In genomic region chr7:44911911-44912310, GRCh38 we compare ENCODE assay signal across 26 cellular contexts. TPM values are rescaled to one million over a fixed set of nuclear protein-coding genes. Genes with fewer than 3 reads are reported as not detected.
DNase-seq lines count a peak whose midpoint lies in the region; ATAC-seq, FAIRE-seq and TF ChIP-seq lines count a peak whose summit lies in the region.
"Had no signal": no experiment of that assay in that cellular context is flagged by ENCODE, and none has a peak within 500 bp of the region (broad histone marks: within the 10 kb centered on the region; RNA-seq: fewer than 3 reads in every experiment).

No MANE protein-coding gene starts in this region.

- FAIRE-seq in K562 (lab: Jason Lieb, UNC), result no peak
- FAIRE-seq: H1, TTC549 had no signal

- intact Hi-C loops in K562 (cut with micrococcal nuclease), result no loop called here

- H3K4me3 ChIP-seq in K562 (no peak overlapping the region), liver (ENCODE audit: low read depth in 1 of 3, low read length in 3 of 3) (no peak overlapping the region)
- H3K4me3 ChIP-seq: tibial nerve had no signal

- TF ChIP-seq CTCF in K562 (IDR thresholded peaks at IDR 0.05 in 2 of 3, conservative IDR thresholded peaks at IDR 0.05 in 1 of 3; ENCODE audit: insufficient read depth in 2 of 3, low read depth in 1 of 3, low read length in 3 of 3) (no peak), liver (IDR thresholded peaks at IDR 0.05; ENCODE audit: low read depth, low read length, missing input control) (no peak)

- no peaks in the 10 kb centered on the region for H3K79me2 ChIP-seq in K562 (ENCODE audit: control insufficient read depth, insufficient read depth, low read length)

- in situ Hi-C loops in K562 (cut with MboI), result no loop called here

- TF ChIP-seq RAD21 in K562 (CRISPR knock-in tag; conservative IDR thresholded peaks at IDR 0.05 in 1 of 2, IDR thresholded peaks at IDR 0.05 in 1 of 2) (no peak), liver (IDR thresholded peaks at IDR 0.05) (no peak)

- H4K20me1 ChIP-seq in K562 (replicated peaks; ENCODE audit: control insufficient read depth, insufficient read depth, low read length), result no peaks in the 10 kb centered on the region

- no peak for TF ChIP-seq POLR2A in K562 (conservative IDR thresholded peaks at IDR 0.05)

- H3K27me3 ChIP-seq in K562 (ENCODE audit: control insufficient read depth in 2 of 2, insufficient read depth in 2 of 2, low read length in 2 of 2), result no peaks in the 10 kb centered on the region
- no peaks in the 10 kb centered on the region for H3K27me3 ChIP-seq in liver (ENCODE audit: control insufficient read depth in 4 of 4, insufficient read depth in 4 of 4, low read length in 3 of 4)
- H3K27me3 ChIP-seq: neutrophil, tibial nerve had no signal

- CTCF ChIA-PET in K562 (lab: Yijun Ruan, JAX; ENCODE audit: low intra/inter-chr PET ratio), result no interaction called here

- peak; percentile 63 for ATAC-seq in K562
- no peak for ATAC-seq in GM21447 (IDR thresholded peaks at IDR 0.05; ENCODE audit: unreplicated experiment)
- ATAC-seq: activated CD8-positive, alpha-beta T cell treated with anti-CD3 and anti-CD28 coated beads for 36 hours; stimulated activated naive B cell treated with anti-CD40 and anti-IgM and Interleukin-4, amounts not matched to agents 10 μg/mL and 1 μg/mL and 100 μg/mL, for 72 hours; T-cell had no signal

- H3K9ac ChIP-seq in K562 (ENCODE audit: insufficient read depth in 1 of 2, low read depth in 2 of 2, low read length in 2 of 2), result peak overlapping the region in 1 of 2 experiments; percentile 80; a peak in 1 of 4 replicates
- no peak overlapping the region for H3K9ac ChIP-seq in liver (ENCODE audit: low read depth in 1 of 2, low read length in 2 of 2)

- H3K27ac ChIP-seq in K562 (ENCODE audit: extremely low read depth, low read depth, low read length), result no peak overlapping the region
- H3K27ac ChIP-seq in liver (ENCODE audit: low read depth in 1 of 2, low read length in 2 of 2), result no peak overlapping the region
- peak overlapping the region; percentile 16 for H3K27ac ChIP-seq in substantia nigra (ENCODE audit: low read depth, low read length, poor library complexity, severe bottlenecking)
- H3K27ac ChIP-seq: neutrophil had no signal

- H3K9me1 ChIP-seq in K562 (ENCODE audit: control insufficient read depth, insufficient read depth, low read length), result no peaks in the 10 kb centered on the region

- POLR2A ChIA-PET in K562 (lab: Yijun Ruan, JAX), result interaction anchor here (0.5 kb wide), 1 partner anchor 10 kb away, joined by 3 read pairs; no protein-coding TSS in a partner anchor

- DNase-seq in activated effector memory CD4-positive, alpha-beta T cell treated with anti-CD3 and anti-CD28 coated beads, Interleukin-2, amount 50 U/mL, for 16 hours, result peak; percentile 12
- DNase-seq in activated effector memory CD4-positive, alpha-beta T cell treated with Interleukin-2 at 50 U/mL for 16 hours, result no peak
- DNase-seq in K562 (ENCODE audit: extremely low read depth in 1 of 4, low spot score in 3 of 4), result peak in 1 of 4 experiments; percentile 14
- DNase-seq in substantia nigra (lab: John Stamatoyannopoulos, UW), result peak in 9 of 49 donors; percentile 12 to 99 (median 22)
- no peak for DNase-seq in Ammon's horn (ENCODE audit: low spot score)
- DNase-seq in pons (ENCODE audit: low spot score), result no peak
- DNase-seq: 8988T; activated CD4-positive, CD25-positive, alpha-beta regulatory T cell treated with anti-CD3 and anti-CD28 coated beads, Interleukin-2, amount 50 U/mL, for 72 hours; activated CD8-positive, alpha-beta T cell treated with anti-CD3 and anti-CD28 coated beads for 36 hours; activated naive CD4-positive, alpha-beta T cell; AML-193; amniotic stem cell; dermis blood vessel endothelial cell; DMS53; GDM1; OCI-M1; SIG-M5; stimulated activated CD4-positive, alpha-beta T cell treated with anti-CD3 and anti-CD28 coated beads, Interleukin-4, amount 100 ng/mL, for 1 hour; stimulated activated naive B cell treated with anti-CD40 and anti-IgM and Interleukin-4, amounts not matched to agents 10 μg/mL and 1 μg/mL and 100 μg/mL, for 72 hours; T-cell had no signal

- H3K9me3 ChIP-seq in K562 (replicated peaks; ENCODE audit: control insufficient read depth, insufficient read depth, low read depth, low read length) (no peaks in the 10 kb centered on the region), liver (ENCODE audit: control insufficient read depth in 4 of 4, low read length in 3 of 4) (no peaks in the 10 kb centered on the region)
- H3K9me3 ChIP-seq: neutrophil, tibial nerve had no signal

- TF ChIP-seq EP300 in K562 (IDR thresholded peaks at IDR 0.05; ENCODE audit: low read length), result no peak

- H2AFZ ChIP-seq in K562 (ENCODE audit: low read depth, low read length), result peak overlapping the region; percentile 25; the same call in 1 of the 2 replicates

- H3K36me3 ChIP-seq in K562 (ENCODE audit: control insufficient read depth, insufficient read depth, low read length) (no peaks in the 10 kb centered on the region), liver (ENCODE audit: control insufficient read depth in 4 of 4, insufficient read depth in 3 of 4, low read depth in 1 of 4, low read length in 3 of 4) (no peaks in the 10 kb centered on the region)
- H3K36me3 ChIP-seq: neutrophil, tibial nerve had no signal

- no peak overlapping the region for H3K4me2 ChIP-seq in K562 (ENCODE audit: insufficient read depth, low read length)

- no TSS peak for BruUV-seq in K562 (replicated peaks; lab: Mats Ljungman, UMichigan)

- 47% methylated on average over 8 of the region's 8 CpGs for WGBS in K562 (ENCODE audit: insufficient coverage, low coverage, missing lambda C conversion rate)
- 68% methylated on average over 8 of the region's 8 CpGs for WGBS in liver

- H3K4me1 ChIP-seq in K562 (replicated peaks in 1 of 2; ENCODE audit: control insufficient read depth in 2 of 2, insufficient read depth in 2 of 2, low read length in 2 of 2), result peaks cover 0 to 5% of the 10 kb centered on the region in 2 experiments; a peak in 1 of 5 replicates
- peaks cover 0 to 3% (median 2%) of the 10 kb centered on the region in 4 donors for H3K4me1 ChIP-seq in liver (ENCODE audit: control insufficient read depth in 4 of 4, insufficient read depth in 4 of 4, low read length in 3 of 4)

TF ChIP-seq in K562, 482 proteins besides CTCF, POLR2A, EP300 and RAD21:
- peak; percentile 33; the same call in 1 of the 2 replicates for TF ChIP-seq NR2C2 (CRISPR knock-in tag; IDR thresholded peaks at IDR 0.05)
- peak; percentile 72 for TF ChIP-seq NR2C2 (tag; IDR thresholded peaks at IDR 0.05)
- no peak for TF ChIP-seq MEIS2 (IDR thresholded peaks at IDR 0.05; ENCODE audit: partially characterized antibody)
- TF ChIP-seq NR2C1 (IDR thresholded peaks at IDR 0.05), result peak; percentile 78
- peak; percentile 83 for TF ChIP-seq NR2C1 (tag; IDR thresholded peaks at IDR 0.05)

TF ChIP-seq in liver, 16 proteins besides CTCF, POLR2A, EP300 and RAD21 (continues in another document):
- TF ChIP-seq SP1 (IDR thresholded peaks at IDR 0.05), result no peak
- TF ChIP-seq ZBTB33 (IDR thresholded peaks at IDR 0.05), result no peak
- no peak for TF ChIP-seq YY1 (IDR thresholded peaks at IDR 0.05)
- TF ChIP-seq FOXA2 (IDR thresholded peaks at IDR 0.05), result no peak
- TF ChIP-seq NR2F2 (IDR thresholded peaks at IDR 0.05), result peak; percentile 96
- no peak for TF ChIP-seq HNF4G (IDR thresholded peaks at IDR 0.05)
- no peak for TF ChIP-seq HNF4A (conservative IDR thresholded peaks at IDR 0.05)
- TF ChIP-seq GABPA (IDR thresholded peaks at IDR 0.05 in 1 of 2, conservative IDR thresholded peaks at IDR 0.05 in 1 of 2), result no peak
- peak; percentile 6 to 30 for TF ChIP-seq RXRA (IDR thresholded peaks at IDR 0.05)
- TF ChIP-seq EGR1 (IDR thresholded peaks at IDR 0.05; ENCODE audit: low read depth in 2 of 2), result no peak
- no peak for TF ChIP-seq MAX (IDR thresholded peaks at IDR 0.05)

RNA-seq across cellular contexts. Expression of gene PURB, which starts 26.6 kb away (rescaled TPM):
- total RNA-seq in K562 (2011; cell fraction: chromatin; rRNA removed; ENCODE audit: low replicate concordance), result 13.1 and 32.6 TPM in 2 replicates
- 11.2 and 12.5 TPM in 2 replicates for total RNA-seq in K562 (2011; cell fraction: nucleolus; rRNA removed)
- total RNA-seq in K562 (2011; cell fraction: nucleoplasm; rRNA removed), result 20.3 and 27.3 TPM in 2 replicates
- total RNA-seq in K562 (2014; rRNA removed) (5.6 and 6.2 TPM in 2 replicates), K562 (2014; rRNA removed; fragmentation: Illumina TruSeq; extraction: Trizol) (13.5 and 14.8 TPM in 2 replicates), K562 (2015; rRNA removed; fragmentation: Illumina TruSeq; extraction: Trizol) (10.6 and 11.2 TPM in 2 replicates), K562 (2021) (12.7 and 13.1 TPM in 2 replicates), liver (10 to 100 TPM in 1 of 2 donors, 1 to 10 TPM in 1; 9.6 to 11.4 TPM)
- polyA plus RNA-seq in K562 (2011; rRNA removed) (7.3 and 8.3 TPM in 2 replicates), K562 (2014; fragmentation: Illumina TruSeq; extraction: Trizol) (12.8 and 14.1 TPM in 2 replicates), K562 (2014; fragmentation: Nextera tagmentation; extraction: Ambion mirVana) (1 to 10 TPM; 1.6 TPM), K562 (2014; rRNA removed) (8.8 and 9.8 TPM in 2 replicates), liver (1 to 10 TPM in 1 of 2 donors, under 1 TPM in 1; 0.92 to 2.1 TPM)
- polyA plus RNA-seq in K562 (2011; cell fraction: cytosol; rRNA removed), result 1.8 and 4.2 TPM in 2 replicates
- polyA plus RNA-seq in K562 (2011; cell fraction: nucleus; rRNA removed), result 6.5 and 7.7 TPM in 2 replicates
- 9.8 and 11.3 TPM in 2 replicates for polyA plus RNA-seq in K562 (2012)
- polyA minus RNA-seq in K562 (2011; rRNA and poly(A)+ RNA removed), result 6.8 and 7.8 TPM in 2 replicates
- 5.3 and 6.5 TPM in 2 replicates for polyA minus RNA-seq in K562 (2011; cell fraction: cytosol; rRNA and poly(A)+ RNA removed)
- 5.9 and 10.9 TPM in 2 replicates for polyA minus RNA-seq in K562 (2011; cell fraction: nucleus; rRNA and poly(A)+ RNA removed)
